Comparison of ENCODE assay signal across 32 cellular contexts in the genomic region with DNA sequence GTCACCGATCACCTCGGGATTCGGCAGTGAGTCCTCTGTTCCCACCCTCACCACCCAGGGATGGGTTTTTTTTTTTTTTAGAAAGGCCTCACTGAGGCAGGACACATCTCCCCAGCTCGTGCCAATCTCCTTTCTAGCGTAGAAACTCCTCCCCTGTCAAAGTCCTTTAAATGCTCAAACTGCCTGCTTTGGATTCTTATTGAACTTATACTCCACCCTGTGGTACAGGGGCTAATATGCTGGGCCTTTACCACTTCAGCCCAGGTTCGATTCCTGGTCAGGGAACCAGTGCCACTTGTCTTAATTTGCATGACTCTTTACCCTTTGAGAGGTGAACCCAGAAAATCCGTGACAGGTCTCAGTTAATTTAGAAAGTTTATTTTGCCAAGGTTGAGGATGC.
"Had no signal": no experiment of that assay in that cellular context is flagged by ENCODE, and none has a peak within 500 bp of the region (broad histone marks: within the 10 kb centered on the region; RNA-seq: fewer than 3 reads in every experiment).

No MANE protein-coding gene starts in this region.

- ATAC-seq: activated naive CD4-positive, alpha-beta T cell treated with anti-CD3 and anti-CD28 coated beads, Interleukin-2, amount 50 U/mL, for 72 hours; activated T-cell treated with anti-CD3 and anti-CD28 coated beads, Interleukin-2, amount 50 U/mL, for 72 hours; effector memory CD8-positive, alpha-beta T cell; foreskin keratinocyte; gastrocnemius medialis; heart left ventricle; T-helper 17 cell had no signal

- H3K9me3 ChIP-seq: esophagus muscularis mucosa, gastrocnemius medialis, heart left ventricle had no signal

- H3K27me3 ChIP-seq: brain microvascular endothelial cell, foreskin keratinocyte, gastrocnemius medialis had no signal

- FAIRE-seq: astrocyte, bronchial epithelial cell, colon had no signal

- H3K4me1 ChIP-seq: esophagus muscularis mucosa, foreskin keratinocyte, gastrocnemius medialis, heart left ventricle had no signal

- DNase-seq: activated CD4-positive, alpha-beta memory T cell treated with anti-CD3 and anti-CD28 coated beads, Interleukin-2, amount 10 ng/mL, durations not matched to agents 7 days and 5 days; activated CD4-positive, alpha-beta T cell treated with anti-CD3 and anti-CD28 coated beads for 1 hour; activated CD4-positive, alpha-beta T cell treated with anti-CD3 and anti-CD28 coated beads for 4 hours; activated CD4-positive, alpha-beta T cell treated with anti-CD3 and anti-CD28 coated beads, Interleukin-2, amount 10 ng/mL, durations not matched to agents 7 days and 5 days; activated CD4-positive, alpha-beta T cell treated with anti-CD3 and anti-CD28 coated beads, Interleukin-2, amount 50 U/mL, for 4 hours; activated CD4-positive, CD25-positive, alpha-beta regulatory T cell; activated CD8-positive, alpha-beta memory T cell treated with anti-CD3 and anti-CD28 coated beads, Interleukin-2, amount 50 U/mL, for 48 hours; activated gamma-delta T cell; activated naive CD4-positive, alpha-beta T cell; activated naive CD4-positive, alpha-beta T cell treated with anti-CD3 and anti-CD28 coated beads, Interleukin-2, amount 10 ng/mL, durations not matched to agents 7 days and 5 days; activated naive CD8-positive, alpha-beta T cell treated with anti-CD3 and anti-CD28 coated beads, Interleukin-2, amount 10 ng/mL, durations not matched to agents 7 days and 5 days; activated T-cell treated with anti-CD3 and anti-CD28 coated beads for 4 hours; activated T-cell treated with anti-CD3 and anti-CD28 coated beads, Interleukin-2, amount 50 U/mL, for 24 hours; activated T-cell treated with anti-CD3 and anti-CD28 coated beads, Interleukin-2, amount 50 U/mL, for 72 hours; anterior cingulate cortex; brain microvascular endothelial cell; cortex of kidney; dermis blood vessel endothelial cell; effector CD4-positive, alpha-beta T cell; effector memory CD8-positive, alpha-beta T cell; erythroblast; foreskin keratinocyte; gastrocnemius medialis; glutamatergic neuron; heart left ventricle; T-helper 17 cell; T1000 had no signal

- H3K27ac ChIP-seq: brain microvascular endothelial cell, esophagus muscularis mucosa, foreskin keratinocyte, gastrocnemius medialis, heart left ventricle had no signal

- H3K36me3 ChIP-seq: brain microvascular endothelial cell, esophagus muscularis mucosa, gastrocnemius medialis, heart left ventricle had no signal

- H3K4me3 ChIP-seq: esophagus muscularis mucosa, gastrocnemius medialis, heart left ventricle had no signal
